In the genomic region with DNA sequence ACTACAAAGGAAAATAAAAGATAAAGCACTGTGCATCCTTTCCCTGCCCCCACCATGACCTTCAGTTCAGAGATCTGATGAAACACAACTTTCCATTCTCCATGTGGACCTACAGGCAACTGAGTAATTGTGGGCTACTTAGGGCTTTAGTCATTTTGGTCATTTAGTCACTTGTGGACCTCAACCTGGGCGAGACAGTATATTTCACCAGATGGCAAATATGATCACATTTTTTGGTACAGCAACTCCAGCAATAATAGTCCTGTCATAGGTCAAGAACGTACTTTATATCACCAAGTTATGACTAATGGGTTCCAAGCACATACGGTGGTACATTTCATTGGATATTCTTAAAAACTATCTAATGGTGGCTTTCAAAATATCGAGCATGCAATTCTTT, we compare ENCODE assay signal across 19 cellular contexts.
A peak's percentile ranks its signal among the peaks of the same experiment; 100 is the strongest.
DNase-seq lines count a peak whose midpoint lies in the region; ATAC-seq, FAIRE-seq and TF ChIP-seq lines count a peak whose summit lies in the region.
"Had no signal": no experiment of that assay in that cellular context is flagged by ENCODE, and none has a peak within 500 bp of the region (broad histone marks: within the 10 kb centered on the region; RNA-seq: fewer than 3 reads in every experiment).

No MANE protein-coding gene starts in this region.

- H3K9me3 ChIP-seq in ascending aorta, result no peaks in the 10 kb centered on the region
- H3K9me3 ChIP-seq: transverse colon had no signal

- ATAC-seq in GM21529 (IDR thresholded peaks at IDR 0.05; ENCODE audit: unreplicated experiment) (no peak), HG03442 (IDR thresholded peaks at IDR 0.05; ENCODE audit: unreplicated experiment) (no peak)
- ATAC-seq: left ventricle myocardium superior; naive thymus-derived CD4-positive, alpha-beta T cell had no signal

- in situ Hi-C loops in ACHN (cut with HindIII; ENCODE audit: low pct_ligation_motif_present, low pct_unique_long_range_greater_than_20kb, low sequenced_read_pairs), result no loop called here

- peak overlapping the region; percentile 65 for H3K27ac ChIP-seq in HL-60 (replicated peaks)
- H3K27ac ChIP-seq in ascending aorta, result peak overlapping the region; percentile 65 to 73
- H3K27ac ChIP-seq: C4-2B had no signal

- H3K36me3 ChIP-seq in ascending aorta, result no peaks in the 10 kb centered on the region
- H3K36me3 ChIP-seq: transverse colon had no signal

- FAIRE-seq in frontal cortex (lab: Jason Lieb, UNC), result no peak
- FAIRE-seq: endometrium had no signal

- no peak for TF ChIP-seq CTCF in AG10803 (conservative IDR thresholded peaks at IDR 0.05; ENCODE audit: low read length)
- TF ChIP-seq CTCF in HL-60 (IDR thresholded peaks at IDR 0.05; ENCODE audit: insufficient read depth, low read length), result no peak
- TF ChIP-seq CTCF in ascending aorta (IDR thresholded peaks at IDR 0.05), result no peak

- H3K4me3 ChIP-seq in AG10803 (ENCODE audit: low read length) (no peak overlapping the region), HL-60 (replicated peaks; ENCODE audit: insufficient read depth, low read length) (no peak overlapping the region), ascending aorta (no peak overlapping the region)
- H3K4me3 ChIP-seq: transverse colon had no signal

- intact Hi-C loops in ascending aorta (cut with DNase I), result loop anchor here (10.0 kb wide), 1 partner anchor 356 kb away; no protein-coding TSS in a partner anchor

- DNase-seq in AG10803 (ENCODE audit: low read depth), result peak; percentile 85
- no peak for DNase-seq in HL-60 (ENCODE audit: low read depth in 1 of 2, low spot score in 1 of 2)
- DNase-seq in ascending aorta (ENCODE audit: low spot score in 2 of 2), result no peak
- DNase-seq in kidney tubule cell (ENCODE audit: low spot score), result peak; percentile 53
- DNase-seq in frontal cortex (ENCODE audit: low spot score in 2 of 2), result no peak
- DNase-seq in ACHN, result no peak
- DNase-seq: activated B cell treated with CpG ODN at 0.5 μM for 24 hours; activated naive CD4-positive, alpha-beta T cell treated with anti-CD3 and anti-CD28 coated beads, Interleukin-2, amount 10 ng/mL, durations not matched to agents 7 days and 5 days; hypothalamus; left ventricle myocardium superior; MM.1S; naive thymus-derived CD4-positive, alpha-beta T cell; retina; stimulated activated CD4-positive, alpha-beta T cell treated with anti-CD3 and anti-CD28 coated beads, Interleukin-1b, Interleukin-23, amount 100 ng/mL, for 48 hours; transverse colon had no signal

- H3K27me3 ChIP-seq in HL-60 (ENCODE audit: insufficient read depth, poor library complexity, severe bottlenecking) (no peaks in the 10 kb centered on the region), ascending aorta (no peaks in the 10 kb centered on the region)
- H3K27me3 ChIP-seq: transverse colon had no signal

- peaks cover 0 to 15% of the 10 kb centered on the region in 2 donors for H3K4me1 ChIP-seq in ascending aorta

Comparison
In these comparisons a context has a peak if more than half of its experiments do, and no peak if none do; other contexts are left out.
1. DNase-seq: peak in AG10803 (single experiment) and kidney tubule cell (single experiment); none in HL-60 (0 of 2), ascending aorta (0 of 2), frontal cortex (0 of 2) and ACHN (single experiment).